ENCODE assay signal across 10 cellular contexts in genomic region chr18:62729487-62730386, GRCh38. TPM values are rescaled to one million over a fixed set of nuclear protein-coding genes. Genes with fewer than 3 reads are reported as not detected.
A peak's percentile ranks its signal among the peaks of the same experiment; 100 is the strongest.
DNase-seq lines count a peak whose midpoint lies in the region; ATAC-seq and TF ChIP-seq lines count a peak whose summit lies in the region.
"Had no signal": no experiment of that assay in that cellular context is flagged by ENCODE, and none has a peak within 500 bp of the region (broad histone marks: within the 10 kb centered on the region; RNA-seq: fewer than 3 reads in every experiment).

No MANE protein-coding gene starts in this region.

- intact Hi-C loops in Right ventricle myocardium inferior (cut with DNase I): no loop called here

- TF ChIP-seq CTCF in GM10248 (IDR thresholded peaks at IDR 0.05; ENCODE audit: control extremely low read depth, extremely low read depth, low read depth, missing control alignments) (no peak), foreskin fibroblast (IDR thresholded peaks at IDR 0.05; ENCODE audit: low read depth, low read length) (no peak)

- ATAC-seq in GM19397 (IDR thresholded peaks at IDR 0.05; ENCODE audit: unreplicated experiment) (peak; percentile 81), HG02763 (IDR thresholded peaks at IDR 0.05; ENCODE audit: unreplicated experiment) (peak; percentile 85), HG03571 (IDR thresholded peaks at IDR 0.05; ENCODE audit: unreplicated experiment) (peak; percentile 86), Right ventricle myocardium inferior (no peak), HG02973 (IDR thresholded peaks at IDR 0.05; ENCODE audit: unreplicated experiment) (no peak)
- ATAC-seq: HCT116 had no signal

- POLR2A ChIA-PET in GM10248 (lab: Yijun Ruan, JAX): no interaction called here

- H3K4me3 ChIP-seq in foreskin fibroblast (ENCODE audit: low read depth in 1 of 2, low read length in 2 of 2): no peak overlapping the region
- H3K4me3 ChIP-seq: sigmoid colon had no signal

- CTCF ChIA-PET in GM10248 (lab: Yijun Ruan, JAX): interaction anchor here (1.6 kb wide), 1 partner anchor 13 kb away, joined by 4 read pairs; no protein-coding TSS in a partner anchor

- peak; percentile 33 for DNase-seq in GM10248 (ENCODE audit: extremely low spot score)
- DNase-seq in Right ventricle myocardium inferior (ENCODE audit: missing footprints): no peak
- DNase-seq in NCI-H2171 treated with DMSO at 0.1 percent for 48 hours (lab: John Stamatoyannopoulos, UW): no peak
- no peak for DNase-seq in foreskin fibroblast
- DNase-seq: sigmoid colon had no signal

RNA-seq across cellular contexts. Expression of gene PHLPP1, which starts 14.4 kb away (rescaled TPM):
- total RNA-seq in Right ventricle myocardium inferior: 5.1 TPM

Comparison
In these comparisons a context has a peak if more than half of its experiments do, and no peak if none do; other contexts are left out.
1. ATAC-seq: peak in GM19397 (single experiment), HG02763 (single experiment) and HG03571 (single experiment); none in Right ventricle myocardium inferior (single experiment) and HG02973 (single experiment).